31 cellular contexts compared by ENCODE assay signal in genomic region chr11:40683010-40683409, GRCh38.
"Had no signal": no experiment of that assay in that cellular context is flagged by ENCODE, and none has a peak within 500 bp of the region (broad histone marks: within the 10 kb centered on the region; RNA-seq: fewer than 3 reads in every experiment).

No MANE protein-coding gene starts in this region.

- H3K4me3 Mint-ChIP-seq: activated CD8-positive, alpha-beta memory T cell treated with anti-CD3 and anti-CD28 coated beads, Interleukin-2, amount 10 ng/mL, durations not matched to agents 7 days and 5 days; activated naive CD4-positive, alpha-beta T cell treated with anti-CD3 and anti-CD28 coated beads, Interleukin-2, amount 50 U/mL, for 24 hours; activated T-cell treated with anti-CD3 and anti-CD28 coated beads, Interleukin-2, amount 50 U/mL, for 24 hours; activated T-helper 1 cell treated with anti-CD3 and anti-CD28 coated beads, Interleukin-12 subunit alpha, Interleukin-12 subunit beta, Interleukin-2, Interleukin-4 antibody, amounts not matched to agents 30 ng/mL and 10 ng/mL and 1 ng/mL, durations not matched to agents 14 hours and 24 hours and 36 hours; T-cell had no signal

- H3K27me3 Mint-ChIP-seq: activated CD8-positive, alpha-beta memory T cell treated with anti-CD3 and anti-CD28 coated beads, Interleukin-2, amount 10 ng/mL, durations not matched to agents 7 days and 5 days; activated naive CD4-positive, alpha-beta T cell treated with anti-CD3 and anti-CD28 coated beads, Interleukin-2, amount 50 U/mL, for 24 hours; activated T-cell treated with anti-CD3 and anti-CD28 coated beads, Interleukin-2, amount 50 U/mL, for 24 hours; T-cell had no signal

- H3K4me1 ChIP-seq: breast epithelium had no signal

- H3K4me2 ChIP-seq: KMS-11 had no signal

- H3K4me1 Mint-ChIP-seq: activated CD8-positive, alpha-beta memory T cell treated with anti-CD3 and anti-CD28 coated beads, Interleukin-2, amount 10 ng/mL, durations not matched to agents 7 days and 5 days; activated naive CD4-positive, alpha-beta T cell treated with anti-CD3 and anti-CD28 coated beads, Interleukin-2, amount 50 U/mL, for 24 hours; T-cell had no signal

- H3K27me3 ChIP-seq: breast epithelium, MG63 had no signal

- H3K9ac ChIP-seq: KMS-11 had no signal

- H3K36me3 Mint-ChIP-seq: activated CD8-positive, alpha-beta memory T cell treated with anti-CD3 and anti-CD28 coated beads, Interleukin-2, amount 10 ng/mL, durations not matched to agents 7 days and 5 days; activated naive CD4-positive, alpha-beta T cell treated with anti-CD3 and anti-CD28 coated beads, Interleukin-2, amount 50 U/mL, for 24 hours; T-cell had no signal

- H3K4me3 ChIP-seq: breast epithelium, MG63, SK-N-MC had no signal

- H3K9me3 Mint-ChIP-seq: activated naive CD4-positive, alpha-beta T cell treated with anti-CD3 and anti-CD28 coated beads, Interleukin-2, amount 50 U/mL, for 24 hours had no signal

- H3K27ac ChIP-seq: breast epithelium, KMS-11, SK-N-MC, VCaP had no signal

- H3K27ac Mint-ChIP-seq: activated CD8-positive, alpha-beta memory T cell treated with anti-CD3 and anti-CD28 coated beads, Interleukin-2, amount 10 ng/mL, durations not matched to agents 7 days and 5 days; activated naive CD4-positive, alpha-beta T cell treated with anti-CD3 and anti-CD28 coated beads, Interleukin-2, amount 50 U/mL, for 24 hours; activated T-cell treated with anti-CD3 and anti-CD28 coated beads, Interleukin-2, amount 50 U/mL, for 24 hours; activated T-helper 1 cell treated with anti-CD3 and anti-CD28 coated beads, Interleukin-12 subunit alpha, Interleukin-12 subunit beta, Interleukin-2, Interleukin-4 antibody, amounts not matched to agents 30 ng/mL and 10 ng/mL and 1 ng/mL, durations not matched to agents 14 hours and 24 hours and 36 hours; T-cell had no signal

- DNase-seq: activated CD4-positive, alpha-beta T cell treated with anti-CD3 and anti-CD28 coated beads for 48 hours; activated CD4-positive, alpha-beta T cell treated with anti-CD3 and anti-CD28 coated beads, Interleukin-2, amount 50 U/mL, for 4 hours; activated CD8-positive, alpha-beta memory T cell treated with anti-CD3 and anti-CD28 coated beads, Interleukin-2, amount 10 ng/mL, durations not matched to agents 7 days and 5 days; activated effector memory CD4-positive, alpha-beta T cell treated with Interleukin-2 at 50 U/mL for 16 hours; activated naive CD4-positive, alpha-beta T cell; activated T-cell treated with anti-CD3 and anti-CD28 coated beads, Interleukin-2, amount 50 U/mL, for 24 hours; aorta; caudate nucleus; MG63; MV-4-11; NCI-H1092 treated with DMSO at 0.1 percent for 48 hours; NCI-H1417 treated with DMSO at 0.1 percent for 48 hours; NCI-H1694; NCI-H2029; NCI-H345; NCI-H510A; NCI-H526 treated with DMSO at 0.1 percent for 48 hours; NK-92 treated with Interleukin-12 subunit alpha and Interleukin-12 subunit beta, amount 100 ng/mL, for 24 hours; OCI-M1; RPMI8226; T-cell; T-helper 2 cell; T1000 had no signal

- ATAC-seq: activated CD8-positive, alpha-beta memory T cell treated with anti-CD3 and anti-CD28 coated beads, Interleukin-2, amount 10 ng/mL, durations not matched to agents 7 days and 5 days; Panc1; Right ventricle myocardium inferior; T-cell had no signal

- H3K36me3 ChIP-seq: breast epithelium, MG63 had no signal
